23 cellular contexts compared by ENCODE assay signal in the genomic region with DNA sequence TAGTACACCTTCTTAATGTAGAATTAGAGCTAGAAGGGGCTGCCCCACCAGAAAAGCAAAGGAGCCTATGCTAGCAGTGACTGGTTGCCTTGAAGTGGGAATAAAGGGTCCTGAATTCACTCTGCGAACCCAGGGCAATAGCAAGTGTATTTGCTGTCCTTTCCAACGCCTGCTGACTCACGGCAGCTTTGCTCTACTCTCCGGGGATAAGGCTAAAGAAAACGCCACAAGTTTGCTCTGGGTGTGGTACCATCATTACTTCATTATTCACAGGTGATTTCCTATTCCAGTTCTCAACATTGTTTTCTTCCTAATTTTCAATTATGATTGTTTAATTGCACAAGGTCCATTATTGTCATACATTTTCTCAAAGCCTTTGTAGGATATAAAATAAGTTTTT.
"Had no signal": no experiment of that assay in that cellular context is flagged by ENCODE, and none has a peak within 500 bp of the region (broad histone marks: within the 10 kb centered on the region; RNA-seq: fewer than 3 reads in every experiment).

No MANE protein-coding gene starts in this region.

- H3K27me3 ChIP-seq: ascending aorta, breast epithelium, foreskin keratinocyte, neutrophil, suprapubic skin, transverse colon, vagina had no signal

- ATAC-seq: activated CD4-positive, CD25-positive, alpha-beta regulatory T cell treated with anti-CD3 and anti-CD28 coated beads, Interleukin-2, amount 50 U/mL, for 24 hours; activated T-cell treated with anti-CD3 and anti-CD28 coated beads, Interleukin-2, amount 50 U/mL, for 4 hours; foreskin keratinocyte; natural killer cell treated with Interleukin-12 subunit alpha and Interleukin-12 subunit beta and Interleukin-15 and Interleukin-18, amount 100 ng/mL, for 72 hours; stimulated activated naive CD8-positive, alpha-beta T cell treated with anti-CD3 and anti-CD28 coated beads, Interleukin-15, Interleukin-2, amounts not matched to agents 100 U/mL and 50 U/mL, for 24 hours had no signal

- DNase-seq: activated CD4-positive, alpha-beta T cell treated with anti-CD3 and anti-CD28 coated beads, Interleukin-2, amount 10 ng/mL, durations not matched to agents 7 days and 5 days; activated CD8-positive, alpha-beta memory T cell treated with anti-CD3 and anti-CD28 coated beads, Interleukin-2, amount 50 U/mL, for 4 hours; activated effector memory CD4-positive, alpha-beta T cell treated with Interleukin-2 at 50 U/mL for 16 hours; activated naive CD4-positive, alpha-beta T cell treated with anti-CD3 and anti-CD28 coated beads, Interleukin-2, amount 50 U/mL, for 16 hours; activated T-cell treated with anti-CD3 and anti-CD28 coated beads, Interleukin-2, amount 50 U/mL, for 4 hours; effector CD8-positive, alpha-beta T cell; foreskin keratinocyte; hippocampal formation; lower lobe of right lung; retina; stimulated activated CD4-positive, alpha-beta T cell treated with anti-CD3 and anti-CD28 coated beads, Interleukin-2, amount 100 ng/mL, for 24 hours; stimulated activated naive CD8-positive, alpha-beta T cell treated with anti-CD3 and anti-CD28 coated beads, Interleukin-15, Interleukin-2, amounts not matched to agents 100 U/mL and 50 U/mL, for 24 hours; T-helper 1 cell; T-helper 9 cell; transverse colon had no signal

- H3K27ac ChIP-seq: ascending aorta, breast epithelium, foreskin keratinocyte, lower lobe of right lung, neutrophil, parathyroid adenoma, suprapubic skin, vagina had no signal

- H3K27me3 Mint-ChIP-seq: activated CD4-positive, alpha-beta T cell treated with anti-CD3 and anti-CD28 coated beads, Interleukin-2, amount 10 ng/mL, durations not matched to agents 7 days and 5 days; natural killer cell treated with Interleukin-12 subunit alpha and Interleukin-12 subunit beta and Interleukin-15 and Interleukin-18, amount 100 ng/mL, for 72 hours had no signal

- H3K4me3 Mint-ChIP-seq: activated CD4-positive, alpha-beta T cell treated with anti-CD3 and anti-CD28 coated beads, Interleukin-2, amount 10 ng/mL, durations not matched to agents 7 days and 5 days; activated T-cell treated with anti-CD3 and anti-CD28 coated beads, Interleukin-2, amount 50 U/mL, for 4 hours; natural killer cell treated with Interleukin-12 subunit alpha and Interleukin-12 subunit beta and Interleukin-15 and Interleukin-18, amount 100 ng/mL, for 72 hours had no signal

- H3K27ac Mint-ChIP-seq: activated CD4-positive, alpha-beta T cell treated with anti-CD3 and anti-CD28 coated beads, Interleukin-2, amount 10 ng/mL, durations not matched to agents 7 days and 5 days; natural killer cell treated with Interleukin-12 subunit alpha and Interleukin-12 subunit beta and Interleukin-15 and Interleukin-18, amount 100 ng/mL, for 72 hours had no signal

- H3K4me3 ChIP-seq: ascending aorta, breast epithelium, lower lobe of right lung, suprapubic skin, transverse colon, vagina had no signal
